6 cellular contexts compared by ENCODE assay signal in the genomic region with DNA sequence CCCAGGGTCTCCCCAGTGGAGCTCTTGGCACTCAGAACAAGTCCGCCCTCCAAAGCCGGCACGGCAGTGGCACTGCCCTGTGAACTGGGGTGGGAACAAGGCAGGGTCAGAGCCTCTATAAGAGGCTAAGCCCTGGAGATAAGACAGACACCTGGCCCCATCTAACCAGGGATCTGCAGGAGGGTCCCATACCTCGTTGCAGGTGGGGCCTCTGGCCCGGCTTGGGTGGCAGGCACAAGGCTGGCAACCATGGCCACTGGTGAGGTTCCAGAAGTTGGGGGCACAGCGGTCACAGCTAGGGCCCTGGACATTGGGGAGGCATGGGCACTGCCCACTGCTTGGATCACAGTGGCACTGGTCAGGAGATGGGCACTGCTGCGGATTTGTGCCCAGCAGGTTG.
"Had no signal": no experiment of that assay in that cellular context is flagged by ENCODE, and none has a peak within 500 bp of the region (broad histone marks: within the 10 kb centered on the region; RNA-seq: fewer than 3 reads in every experiment).

No MANE protein-coding gene starts in this region.

- ATAC-seq: GM23338, HCT116, K562 had no signal

- H3K4me3 Mint-ChIP-seq: GM23338 had no signal

- H3K4me2 ChIP-seq: GM23338 had no signal

- DNase-seq: IMR-90, KG1 had no signal

- H3K9me3 Mint-ChIP-seq: GM23338 had no signal

- H3K4me3 ChIP-seq: GM23338, HAP-1, K562 had no signal

- H3K9me3 ChIP-seq: HAP-1 had no signal

- H3K27ac Mint-ChIP-seq: GM23338 had no signal

- H2AFZ ChIP-seq: GM23338 had no signal
